33 cellular contexts compared by ENCODE assay signal in the genomic region with DNA sequence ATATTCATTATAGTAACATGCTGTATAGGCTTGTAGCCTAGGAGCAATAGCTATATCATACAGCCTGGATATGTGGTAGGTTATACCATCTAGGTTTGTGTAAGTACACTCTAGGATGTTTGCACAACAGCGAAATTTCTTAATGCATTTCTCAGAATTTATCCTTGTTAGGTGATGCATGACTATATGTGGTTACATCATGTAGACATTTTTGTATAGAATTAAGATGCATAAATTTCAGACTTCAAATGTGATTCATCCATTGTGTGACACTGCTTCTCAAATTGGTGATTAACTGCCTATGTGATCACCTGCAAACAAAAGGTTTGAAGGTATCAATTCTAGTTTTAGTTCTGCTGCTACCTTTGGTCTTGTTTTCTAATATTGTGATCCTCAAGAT.
"Had no signal": no experiment of that assay in that cellular context is flagged by ENCODE, and none has a peak within 500 bp of the region (broad histone marks: within the 10 kb centered on the region; RNA-seq: fewer than 3 reads in every experiment).

No MANE protein-coding gene starts in this region.

- H3K36me3 ChIP-seq: adrenal gland, ascending aorta, cardiac muscle cell had no signal

- H3K4me1 ChIP-seq: adrenal gland, ascending aorta had no signal

- H3K27ac ChIP-seq: adrenal gland, ascending aorta, cardiac muscle cell, VCaP had no signal

- FAIRE-seq: TTC549 had no signal

- ATAC-seq: activated CD8-positive, alpha-beta T cell treated with anti-CD3 and anti-CD28 coated beads for 36 hours; activated naive CD4-positive, alpha-beta T cell treated with anti-CD3 and anti-CD28 coated beads, Interleukin-2, amount 50 U/mL, for 72 hours; activated T-cell treated with anti-CD3 and anti-CD28 coated beads, Interleukin-2, amount 50 U/mL, for 4 hours; activated T-cell treated with anti-CD3 and anti-CD28 coated beads, Interleukin-2, amount 50 U/mL, for 72 hours; activated T-helper 17 cell treated with anti-CD3 and anti-CD28 coated beads, Interleukin-2, amount 50 U/mL, for 72 hours had no signal

- H3K9me3 ChIP-seq: adrenal gland, ascending aorta had no signal

- H3K4me3 ChIP-seq: adrenal gland, ascending aorta, cardiac muscle cell had no signal

- H3K27me3 ChIP-seq: adrenal gland, ascending aorta, cardiac muscle cell had no signal

- DNase-seq: activated B cell treated with CpG ODN at 0.5 μM for 24 hours; activated CD4-positive, alpha-beta memory T cell treated with anti-CD3 and anti-CD28 coated beads for 36 hours; activated CD4-positive, alpha-beta T cell treated with anti-CD3 and anti-CD28 coated beads for 4 hours; activated CD4-positive, alpha-beta T cell treated with anti-CD3 and anti-CD28 coated beads, Interleukin-2, amount 10 ng/mL, durations not matched to agents 24 days and 14 days; activated CD4-positive, alpha-beta T cell treated with anti-CD3 and anti-CD28 coated beads, Interleukin-2, amount 50 U/mL, for 1 hour; activated CD4-positive, alpha-beta T cell treated with anti-CD3 and anti-CD28 coated beads, Interleukin-2, amount 50 U/mL, for 4 hours; activated CD4-positive, CD25-positive, alpha-beta regulatory T cell treated with anti-CD3 and anti-CD28 coated beads, Interleukin-2, amount 50 U/mL, for 72 hours; activated CD8-positive, alpha-beta memory T cell treated with anti-CD3 and anti-CD28 coated beads, Interleukin-2, amount 50 U/mL, for 4 hours; activated CD8-positive, alpha-beta T cell treated with anti-CD3 and anti-CD28 coated beads for 36 hours; activated effector memory CD4-positive, alpha-beta T cell treated with anti-CD3 and anti-CD28 coated beads, Interleukin-2, amount 50 U/mL, for 16 hours; activated gamma-delta T cell treated with Interleukin-2 at 50 U/mL for 16 hours; activated naive CD4-positive, alpha-beta T cell; activated naive CD4-positive, alpha-beta T cell treated with anti-CD3 and anti-CD28 coated beads for 36 hours; activated naive CD4-positive, alpha-beta T cell treated with anti-CD3 and anti-CD28 coated beads, Interleukin-2, amount 50 U/mL, for 16 hours; activated naive CD8-positive, alpha-beta T cell treated with anti-CD3 and anti-CD28 coated beads for 36 hours; activated T-cell treated with anti-CD3 and anti-CD28 coated beads for 4 hours; activated T-cell treated with anti-CD3 and anti-CD28 coated beads, Interleukin-2, amount 50 U/mL, for 1 hour; activated T-cell treated with anti-CD3 and anti-CD28 coated beads, Interleukin-2, amount 50 U/mL, for 4 hours; activated T-cell treated with anti-CD3 and anti-CD28 coated beads, Interleukin-2, amount 50 U/mL, for 72 hours; adrenal gland; amygdala; anterior cingulate cortex; central memory CD4-positive, alpha-beta T cell; SW 1271; T-helper 1 cell; T-helper 2 cell; T-helper 9 cell had no signal
